ENCODE assay signal across 8 cellular contexts in the genomic region with DNA sequence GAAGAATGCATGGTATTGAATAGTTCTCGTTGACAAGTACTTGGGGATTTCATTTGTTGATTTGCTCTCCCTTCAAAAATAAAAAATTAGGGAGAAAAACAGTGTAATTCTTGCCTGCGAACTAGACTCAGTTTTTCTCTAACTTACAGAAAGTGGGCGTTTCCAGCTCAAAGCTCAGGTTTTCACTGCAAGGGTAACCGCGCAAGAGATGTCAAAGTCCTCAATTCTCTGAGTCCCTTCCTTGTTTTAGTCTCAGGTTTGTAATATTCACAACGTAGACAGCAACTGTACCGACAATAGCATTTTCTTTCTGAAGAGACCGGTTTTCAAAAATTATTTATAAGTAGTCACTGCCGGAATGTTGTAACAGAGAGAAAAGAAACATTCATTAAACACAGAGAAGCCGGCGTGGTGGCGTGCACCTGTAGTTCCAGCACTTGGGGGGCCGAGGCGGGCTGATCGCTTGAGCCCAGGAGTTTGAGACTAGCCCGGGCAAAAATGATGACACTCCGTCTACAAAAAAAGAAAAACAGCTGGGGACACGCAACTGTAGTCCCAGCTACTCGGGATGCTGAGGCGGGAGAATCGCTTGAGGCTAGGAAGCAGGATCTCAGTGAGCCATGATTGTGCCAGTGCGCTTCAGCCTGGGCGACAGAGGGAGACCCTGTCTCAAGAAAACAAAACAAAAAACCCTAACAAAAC. TPM values are rescaled to one million over a fixed set of nuclear protein-coding genes. Genes with fewer than 3 reads are reported as not detected.
A peak's percentile ranks its signal among the peaks of the same experiment; 100 is the strongest.
DNase-seq lines count a peak whose midpoint lies in the region; ATAC-seq and TF ChIP-seq lines count a peak whose summit lies in the region.

No MANE protein-coding gene starts in this region.

- H3K36me3 ChIP-seq in heart right ventricle (peaks cover 0 to 42% (median 8%) of the 10 kb centered on the region in 9 donors), adrenal gland (replicated peaks in 1 of 2) (peaks cover 0 to 11% of the 10 kb centered on the region in 2 donors), left lung (peaks cover 0 to 16% of the 10 kb centered on the region in 2 donors)

- peaks cover 2 to 26% (median 8%) of the 10 kb centered on the region in 9 donors for H3K4me1 ChIP-seq in heart right ventricle
- H3K4me1 ChIP-seq in adrenal gland (replicated peaks in 1 of 2): peaks cover 0 to 8% of the 10 kb centered on the region in 2 donors
- peaks cover 3 to 9% of the 10 kb centered on the region in 2 donors for H3K4me1 ChIP-seq in left lung

- peak overlapping the region; percentile 96 for H3K27ac Mint-ChIP-seq in type B pancreatic cell

- peaks cover 8% of the 10 kb centered on the region for H3K36me3 Mint-ChIP-seq in type B pancreatic cell

- no peaks in the 10 kb centered on the region for H3K27me3 Mint-ChIP-seq in type B pancreatic cell

- H3K27ac ChIP-seq in heart right ventricle (peak overlapping the region in 9 of 10 donors; percentile 32 to 87 (median 69)), adrenal gland (peak overlapping the region in 3 of 5 donors; percentile 69 to 89 (median 82)), left lung (peak overlapping the region; percentile 74 to 79)

- peaks cover 12% of the 10 kb centered on the region for H3K4me1 Mint-ChIP-seq in type B pancreatic cell (ENCODE audit: unreplicated experiment)

- 15 to 29% methylated on average over 23 of the region's 23 CpGs for WGBS in heart right ventricle, 2 donors
- WGBS in adrenal gland, 4 donors: 12 to 25% (median 23%) methylated on average over 23 of the region's 23 CpGs

- no peak for ATAC-seq in heart right ventricle
- ATAC-seq in left cardiac atrium: no peak
- ATAC-seq in left lung: peak; percentile 11
- no peak for ATAC-seq in GM21825 (IDR thresholded peaks at IDR 0.05; ENCODE audit: unreplicated experiment)
- no peak for ATAC-seq in GM21619 (IDR thresholded peaks at IDR 0.05; ENCODE audit: unreplicated experiment)

- H3K4me3 ChIP-seq in heart right ventricle (peak overlapping the region; percentile 64 to 93 (median 75)), adrenal gland (peak overlapping the region; percentile 43 to 75 (median 56)), left lung (peak overlapping the region; percentile 56 to 69)

- intact Hi-C loops in heart right ventricle (cut with DNase I) (loop anchor here in 8 of 10 donors (2.0 to 10.0 kb wide), 7 partner anchors 51 to 151 kb away; a partner anchor contains a TSS), left cardiac atrium (cut with DNase I) (loop anchor here in 1 of 2 donors (5.0 kb wide), 1 partner anchor 81 kb away; a partner anchor contains a TSS), adrenal gland (cut with DNase I) (no loop called here), left lung (cut with DNase I) (no loop called here), head of caudate nucleus (cut with DNase I) (loop anchor here (5.0 kb wide), 2 partner anchors 81 to 151 kb away; a partner anchor contains a TSS)

- no peak for TF ChIP-seq CTCF in heart right ventricle (IDR thresholded peaks at IDR 0.05)
- TF ChIP-seq CTCF in adrenal gland (IDR thresholded peaks at IDR 0.05): no peak
- TF ChIP-seq CTCF in left lung (IDR thresholded peaks at IDR 0.05): no peak
- no peak for TF ChIP-seq CTCF in type B pancreatic cell (conservative IDR thresholded peaks at IDR 0.05)

- DNase-seq in heart right ventricle: no peak
- no peak for DNase-seq in left cardiac atrium
- no peak for DNase-seq in adrenal gland
- no peak for DNase-seq in left lung
- DNase-seq in type B pancreatic cell (ENCODE audit: extremely low spot score, unreplicated experiment): no peak
- DNase-seq in head of caudate nucleus: no peak

- H3K9me3 ChIP-seq in heart right ventricle (no peaks in the 10 kb centered on the region), adrenal gland (replicated peaks in 1 of 3) (no peaks in the 10 kb centered on the region), left lung (no peaks in the 10 kb centered on the region)

- H3K27me3 ChIP-seq in heart right ventricle (no peaks in the 10 kb centered on the region), adrenal gland (no peaks in the 10 kb centered on the region), left lung (no peaks in the 10 kb centered on the region)

- no peak for TF ChIP-seq POLR2A in adrenal gland (IDR thresholded peaks at IDR 0.05)

- no peaks in the 10 kb centered on the region for H3K9me3 Mint-ChIP-seq in type B pancreatic cell

- peak overlapping the region; percentile 99 for H3K4me3 Mint-ChIP-seq in type B pancreatic cell

RNA-seq across cellular contexts. Expression of a gene that starts 0.8 kb away (rescaled TPM):
- 1 to 10 TPM; 6.8 to 9.6 (median 7.5) TPM for total RNA-seq in heart right ventricle
- 10 to 100 TPM in 1 of 2 donors, 1 to 10 TPM in 1; 3.8 to 10.9 TPM for polyA plus RNA-seq in heart right ventricle
- 1 to 10 TPM; 6.9 to 8.5 TPM for total RNA-seq in left cardiac atrium
- total RNA-seq in adrenal gland: 10 to 100 TPM in 4 of 8 donors, 1 to 10 TPM in 4; 4.8 to 14.5 (median 10.5) TPM
- polyA plus RNA-seq in adrenal gland: 10 to 100 TPM in 1 of 3 donors, 1 to 10 TPM in 2; 6.8 to 10.9 (median 8.4) TPM
- 10 to 100 TPM in 1 of 2 donors, 1 to 10 TPM in 1; 8.5 to 10.1 TPM for total RNA-seq in left lung
- 9.3 and 11.2 TPM in 2 replicates for total RNA-seq in type B pancreatic cell (ENCODE audit: low replicate concordance)

Comparison
In these comparisons a context has a peak if more than half of its experiments do, and no peak if none do; other contexts are left out.
1. intact Hi-C loops: an anchor here in heart right ventricle (2.0 to 10.0 kb wide) and head of caudate nucleus (5.0 kb wide); none called in adrenal gland and left lung.